ENCODE assay signal across 1 cellular context in genomic region chr4:182222766-182223165, GRCh38.
TF ChIP-seq lines count a peak whose summit lies in the region.

No MANE protein-coding gene starts in this region.

TF ChIP-seq in GM23338, 12 proteins besides CTCF, POLR2A, EP300 and RAD21 (continued from another document):
- TF ChIP-seq, protein P1, sequence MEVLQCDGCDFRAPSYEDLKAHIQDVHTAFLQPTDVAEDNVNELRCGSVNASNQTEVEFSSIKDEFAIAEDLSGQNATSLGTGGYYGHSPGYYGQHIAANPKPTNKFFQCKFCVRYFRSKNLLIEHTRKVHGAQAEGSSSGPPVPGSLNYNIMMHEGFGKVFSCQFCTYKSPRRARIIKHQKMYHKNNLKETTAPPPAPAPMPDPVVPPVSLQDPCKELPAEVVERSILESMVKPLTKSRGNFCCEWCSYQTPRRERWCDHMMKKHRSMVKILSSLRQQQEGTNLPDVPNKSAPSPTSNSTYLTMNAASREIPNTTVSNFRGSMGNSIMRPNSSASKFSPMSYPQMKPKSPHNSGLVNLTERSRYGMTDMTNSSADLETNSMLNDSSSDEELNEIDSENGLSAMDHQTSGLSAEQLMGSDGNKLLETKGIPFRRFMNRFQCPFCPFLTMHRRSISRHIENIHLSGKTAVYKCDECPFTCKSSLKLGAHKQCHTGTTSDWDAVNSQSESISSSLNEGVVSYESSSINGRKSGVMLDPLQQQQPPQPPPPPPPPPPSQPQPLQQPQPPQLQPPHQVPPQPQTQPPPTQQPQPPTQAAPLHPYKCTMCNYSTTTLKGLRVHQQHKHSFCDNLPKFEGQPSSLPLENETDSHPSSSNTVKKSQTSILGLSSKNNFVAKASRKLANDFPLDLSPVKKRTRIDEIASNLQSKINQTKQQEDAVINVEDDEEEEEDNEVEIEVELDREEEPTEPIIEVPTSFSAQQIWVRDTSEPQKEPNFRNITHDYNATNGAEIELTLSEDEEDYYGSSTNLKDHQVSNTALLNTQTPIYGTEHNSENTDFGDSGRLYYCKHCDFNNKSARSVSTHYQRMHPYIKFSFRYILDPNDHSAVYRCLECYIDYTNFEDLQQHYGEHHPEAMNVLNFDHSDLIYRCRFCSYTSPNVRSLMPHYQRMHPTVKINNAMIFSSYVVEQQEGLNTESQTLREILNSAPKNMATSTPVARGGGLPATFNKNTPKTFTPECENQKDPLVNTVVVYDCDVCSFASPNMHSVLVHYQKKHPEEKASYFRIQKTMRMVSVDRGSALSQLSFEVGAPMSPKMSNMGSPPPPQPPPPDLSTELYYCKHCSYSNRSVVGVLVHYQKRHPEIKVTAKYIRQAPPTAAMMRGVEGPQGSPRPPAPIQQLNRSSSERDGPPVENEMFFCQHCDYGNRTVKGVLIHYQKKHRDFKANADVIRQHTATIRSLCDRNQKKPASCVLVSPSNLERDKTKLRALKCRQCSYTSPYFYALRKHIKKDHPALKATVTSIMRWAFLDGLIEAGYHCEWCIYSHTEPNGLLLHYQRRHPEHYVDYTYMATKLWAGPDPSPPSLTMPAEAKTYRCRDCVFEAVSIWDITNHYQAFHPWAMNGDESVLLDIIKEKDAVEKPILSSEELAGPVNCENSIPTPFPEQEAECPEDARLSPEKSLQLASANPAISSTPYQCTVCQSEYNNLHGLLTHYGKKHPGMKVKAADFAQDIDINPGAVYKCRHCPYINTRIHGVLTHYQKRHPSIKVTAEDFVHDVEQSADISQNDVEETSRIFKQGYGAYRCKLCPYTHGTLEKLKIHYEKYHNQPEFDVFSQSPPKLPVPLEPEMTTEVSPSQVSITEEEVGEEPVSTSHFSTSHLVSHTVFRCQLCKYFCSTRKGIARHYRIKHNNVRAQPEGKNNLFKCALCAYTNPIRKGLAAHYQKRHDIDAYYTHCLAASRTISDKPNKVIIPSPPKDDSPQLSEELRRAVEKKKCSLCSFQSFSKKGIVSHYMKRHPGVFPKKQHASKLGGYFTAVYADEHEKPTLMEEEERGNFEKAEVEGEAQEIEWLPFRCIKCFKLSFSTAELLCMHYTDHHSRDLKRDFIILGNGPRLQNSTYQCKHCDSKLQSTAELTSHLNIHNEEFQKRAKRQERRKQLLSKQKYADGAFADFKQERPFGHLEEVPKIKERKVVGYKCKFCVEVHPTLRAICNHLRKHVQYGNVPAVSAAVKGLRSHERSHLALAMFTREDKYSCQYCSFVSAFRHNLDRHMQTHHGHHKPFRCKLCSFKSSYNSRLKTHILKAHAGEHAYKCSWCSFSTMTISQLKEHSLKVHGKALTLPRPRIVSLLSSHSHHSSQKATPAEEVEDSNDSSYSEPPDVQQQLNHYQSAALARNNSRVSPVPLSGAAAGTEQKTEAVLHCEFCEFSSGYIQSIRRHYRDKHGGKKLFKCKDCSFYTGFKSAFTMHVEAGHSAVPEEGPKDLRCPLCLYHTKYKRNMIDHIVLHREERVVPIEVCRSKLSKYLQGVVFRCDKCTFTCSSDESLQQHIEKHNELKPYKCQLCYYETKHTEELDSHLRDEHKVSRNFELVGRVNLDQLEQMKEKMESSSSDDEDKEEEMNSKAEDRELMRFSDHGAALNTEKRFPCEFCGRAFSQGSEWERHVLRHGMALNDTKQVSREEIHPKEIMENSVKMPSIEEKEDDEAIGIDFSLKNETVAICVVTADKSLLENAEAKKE (CRISPR knock-in tag; IDR thresholded peaks at IDR 0.05) = no peak
- no peak for TF ChIP-seq EZH2phosphoT487 (IDR thresholded peaks at IDR 0.05; ENCODE audit: unreplicated experiment)
TF ChIP-seq in GM23338: peak in this region for 0.
